In the genomic region with DNA sequence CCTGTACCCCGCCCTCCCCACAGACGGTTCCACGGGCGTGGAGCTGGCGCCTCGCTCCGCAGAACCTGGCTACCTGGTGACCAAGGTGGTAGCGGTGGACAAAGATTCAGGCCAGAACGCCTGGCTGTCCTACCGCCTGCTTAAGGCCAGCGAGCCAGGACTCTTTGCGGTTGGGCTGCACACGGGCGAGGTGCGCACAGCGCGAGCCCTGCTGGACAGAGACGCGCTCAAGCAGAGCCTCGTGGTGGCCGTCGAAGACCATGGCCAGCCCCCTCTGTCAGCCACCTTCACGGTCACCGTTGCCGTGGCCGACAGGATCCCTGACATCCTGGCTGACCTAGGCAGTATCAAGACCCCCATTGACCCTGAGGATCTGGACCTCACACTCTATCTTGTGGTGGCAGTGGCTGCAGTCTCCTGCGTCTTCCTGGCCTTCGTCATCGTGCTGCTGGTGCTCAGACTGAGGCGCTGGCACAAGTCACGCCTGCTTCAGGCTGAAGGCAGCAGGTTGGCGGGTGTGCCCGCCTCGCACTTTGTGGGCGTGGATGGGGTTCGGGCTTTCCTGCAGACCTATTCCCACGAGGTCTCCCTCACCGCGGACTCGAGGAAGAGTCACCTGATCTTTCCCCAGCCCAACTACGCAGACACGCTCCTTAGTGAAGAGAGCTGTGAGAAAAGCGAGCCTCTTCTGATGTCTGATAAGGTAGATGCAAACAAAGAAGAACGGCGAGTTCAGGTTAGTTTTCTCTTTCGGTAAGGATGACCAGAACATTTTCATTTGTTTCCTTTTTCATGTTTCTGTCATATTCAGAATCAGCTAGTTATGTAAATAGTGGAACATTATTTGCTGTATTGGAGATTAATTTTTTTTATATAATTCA, we compare ENCODE assay signal across 15 cellular contexts. TPM values are rescaled to one million over a fixed set of nuclear protein-coding genes. Genes with fewer than 3 reads are reported as not detected.
A peak's percentile ranks its signal among the peaks of the same experiment; 100 is the strongest.
DNase-seq lines count a peak whose midpoint lies in the region; ATAC-seq and TF ChIP-seq lines count a peak whose summit lies in the region.
"Had no signal": no experiment of that assay in that cellular context is flagged by ENCODE, and none has a peak within 500 bp of the region (broad histone marks: within the 10 kb centered on the region; RNA-seq: fewer than 3 reads in every experiment).

No MANE protein-coding gene starts in this region.

- H3K36me3 Mint-ChIP-seq in central memory CD8-positive, alpha-beta T cell (ENCODE audit: insufficient read depth), result peaks cover 11% of the 10 kb centered on the region

- intact Hi-C loops in A673 (cut with micrococcal nuclease; ENCODE audit: unreplicated experiment), result no loop called here

- TF ChIP-seq CTCF in VCaP (conservative IDR thresholded peaks at IDR 0.05) (no peak), A673 (conservative IDR thresholded peaks at IDR 0.05; ENCODE audit: low read depth, low read length) (no peak)

- peaks cover 0 to 7% of the 10 kb centered on the region in 2 donors for H3K36me3 ChIP-seq in muscle layer of duodenum (ENCODE audit: control insufficient read depth in 1 of 2, insufficient read depth in 2 of 2, low read length in 2 of 2)
- H3K36me3 ChIP-seq in subcutaneous abdominal adipose tissue (ENCODE audit: control insufficient read depth in 5 of 5, insufficient read depth in 5 of 5, low read length in 5 of 5), result no peaks in the 10 kb centered on the region
- no peaks in the 10 kb centered on the region for H3K36me3 ChIP-seq in A673 (ENCODE audit: insufficient read depth, low read length, poor library complexity, severe bottlenecking)
- H3K36me3 ChIP-seq: BLaER1, HAP-1 had no signal

- POLR2A ChIA-PET in A673 (lab: Charles Lee; ENCODE audit: low non-redundant PET), result no interaction called here

- H3K27ac ChIP-seq in VCaP, result peak overlapping the region; percentile 67
- H3K27ac ChIP-seq in muscle layer of duodenum (ENCODE audit: low read length), result no peak overlapping the region
- H3K27ac ChIP-seq in subcutaneous abdominal adipose tissue (ENCODE audit: low read depth, low read length), result no peak overlapping the region
- H3K27ac ChIP-seq in A673 (ENCODE audit: low read depth, low read length, poor library complexity, severe bottlenecking), result no peak overlapping the region
- H3K27ac ChIP-seq: A549, BLaER1 had no signal

- CTCF ChIA-PET in A673 (lab: Charles Lee), result no interaction called here

- H3K27me3 ChIP-seq in muscle layer of duodenum (ENCODE audit: low read depth, low read length) (no peaks in the 10 kb centered on the region), subcutaneous abdominal adipose tissue (ENCODE audit: control insufficient read depth in 5 of 5, insufficient read depth in 4 of 5, low read length in 5 of 5) (peaks cover 0 to 17% (median 11%) of the 10 kb centered on the region in 5 donors), A673 (replicated peaks; ENCODE audit: insufficient read depth, low read depth, low read length, poor library complexity) (no peaks in the 10 kb centered on the region)
- H3K27me3 ChIP-seq: BLaER1 had no signal

- peak overlapping the region; percentile 25 for H3K27ac Mint-ChIP-seq in central memory CD8-positive, alpha-beta T cell (ENCODE audit: low read depth)
- H3K27ac Mint-ChIP-seq: CD8-positive, alpha-beta memory T cell had no signal

- H3K4me3 ChIP-seq in muscle layer of duodenum (ENCODE audit: low read depth in 1 of 2, low read length in 2 of 2) (peak overlapping the region; percentile 34 to 66), subcutaneous abdominal adipose tissue (ENCODE audit: low read depth in 1 of 5, low read length in 5 of 5) (peak overlapping the region in 4 of 5 donors; percentile 13 to 61 (median 32)), A673 (ENCODE audit: low read depth, low read length, poor library complexity, severe bottlenecking) (no peak overlapping the region)
- H3K4me3 ChIP-seq: A549, BLaER1, HAP-1 had no signal

- H3K4me3 Mint-ChIP-seq in central memory CD8-positive, alpha-beta T cell, result no peak overlapping the region
- H3K4me3 Mint-ChIP-seq: CD8-positive, alpha-beta memory T cell had no signal

- no TSS peak for BruUV-seq in A673 (replicated peaks; lab: Mats Ljungman, UMichigan)

- ATAC-seq in central memory CD8-positive, alpha-beta T cell (replicated peaks; ENCODE audit: extremely low read depth, poor library complexity, severe bottlenecking), result no peak
- no peak for ATAC-seq in GM18858 (IDR thresholded peaks at IDR 0.05; ENCODE audit: unreplicated experiment)
- ATAC-seq: A549 had no signal

- H3K4me1 ChIP-seq in muscle layer of duodenum (ENCODE audit: control insufficient read depth in 1 of 2, insufficient read depth in 2 of 2, low read length in 2 of 2) (no peaks in the 10 kb centered on the region), subcutaneous abdominal adipose tissue (ENCODE audit: control insufficient read depth in 5 of 5, insufficient read depth in 5 of 5, low read length in 5 of 5) (peaks cover 0 to 5% (median 0%) of the 10 kb centered on the region in 5 donors), A673 (ENCODE audit: insufficient read depth, low read length, poor library complexity, severe bottlenecking) (no peaks in the 10 kb centered on the region)
- H3K4me1 ChIP-seq: A549, BLaER1, Caco-2, HAP-1 had no signal

- H3K9me3 Mint-ChIP-seq in central memory CD8-positive, alpha-beta T cell, result peaks cover 18% of the 10 kb centered on the region

- H3K9ac ChIP-seq in subcutaneous abdominal adipose tissue (ENCODE audit: low read length in 5 of 5), result no peak overlapping the region
- H3K9ac ChIP-seq: BLaER1 had no signal

- H3K9me3 ChIP-seq in muscle layer of duodenum (ENCODE audit: control insufficient read depth in 1 of 2, low read length in 2 of 2) (peaks cover 49 to 77% of the 10 kb centered on the region in 2 donors), subcutaneous abdominal adipose tissue (ENCODE audit: control insufficient read depth in 5 of 5, low read length in 5 of 5) (peaks cover 48 to 77% (median 67%) of the 10 kb centered on the region in 5 donors), A673 (ENCODE audit: low read depth, low read length, poor library complexity, severe bottlenecking) (peaks cover 47% of the 10 kb centered on the region)
- H3K9me3 ChIP-seq: Caco-2 had no signal

- peaks cover 85% of the 10 kb centered on the region for H3K27me3 Mint-ChIP-seq in central memory CD8-positive, alpha-beta T cell

- peaks cover 8% of the 10 kb centered on the region for H3K4me1 Mint-ChIP-seq in central memory CD8-positive, alpha-beta T cell

- DNase-seq in central memory CD8-positive, alpha-beta T cell (ENCODE audit: low spot score in 2 of 2), result no peak
- DNase-seq in NCI-H748 (lab: John Stamatoyannopoulos, UW; ENCODE audit: unreplicated experiment) (no peak), A673 (ENCODE audit: low spot score) (no peak)
- DNase-seq: AML-193; Caco-2; CD8-positive, alpha-beta memory T cell; DND-41; GDM1 had no signal

RNA-seq across cellular contexts. Expression of gene PCDHGA5, which starts 2.3 kb away (rescaled TPM):
- 2.4 and 2.6 TPM in 2 replicates for total RNA-seq in A673 (2021)

RNA-seq across cellular contexts. Expression of gene PCDHGB3, which starts 3.8 kb away (rescaled TPM):
- total RNA-seq in A673 (2021), result 3.3 and 3.4 TPM in 2 replicates

RNA-seq across cellular contexts. Expression of gene PCDHGB2, which starts 6.5 kb away (rescaled TPM):
- total RNA-seq in A673 (2021), result 6.2 and 6.5 TPM in 2 replicates

RNA-seq across cellular contexts. Expression of gene PCDHGA6, which starts 7.4 kb away (rescaled TPM):
- 20.2 and 21.6 TPM in 2 replicates for total RNA-seq in A673 (2021)

RNA-seq across cellular contexts. Expression of gene PCDHGA4, which starts 11.4 kb away (rescaled TPM):
- 2.9 and 3.5 TPM in 2 replicates for total RNA-seq in A673 (2021)
